In the genomic region with DNA sequence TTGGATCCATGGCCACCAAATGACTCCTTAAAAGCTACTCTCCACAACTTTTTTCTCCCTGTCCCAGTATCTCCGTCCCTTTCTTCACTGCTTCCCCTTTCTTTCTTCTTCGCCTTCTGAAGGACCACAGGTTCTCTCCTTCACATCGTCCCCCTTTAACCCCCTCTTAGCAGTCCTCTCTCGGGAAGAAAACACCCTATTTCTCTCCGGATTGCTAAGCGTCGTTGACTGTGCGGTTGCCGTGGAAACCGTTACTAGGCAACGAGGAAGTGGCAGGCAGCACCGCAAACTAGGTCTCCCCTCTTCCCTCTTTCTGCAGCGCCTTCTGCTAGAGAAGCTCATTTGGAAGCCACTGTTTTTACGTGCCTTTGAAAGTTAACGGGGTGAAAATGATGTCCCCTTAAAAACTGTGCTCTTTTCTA, we compare ENCODE assay signal across 8 cellular contexts.
DNase-seq lines count a peak whose midpoint lies in the region; ATAC-seq lines count a peak whose summit lies in the region.

ENKUR (minus strand) TSS at position 232 of the 422 bp plus-strand sequence; CDS start at position 10, 222 bp downstream.

- ATAC-seq in GM19328 (IDR thresholded peaks at IDR 0.05; ENCODE audit: unreplicated experiment) (peak; percentile 61), HG03457 (IDR thresholded peaks at IDR 0.05; ENCODE audit: unreplicated experiment) (peak; percentile 50)

- DNase-seq in AML-193 (lab: John Stamatoyannopoulos, UW) (peak; percentile 90 to 94), NCI-H510A treated with DMSO at 0.1 percent for 48 hours (lab: John Stamatoyannopoulos, UW) (peak; percentile 92), kidney tubule cell (ENCODE audit: low spot score) (peak; percentile 95)
- peak; percentile 94 to 96 for DNase-seq in activated CD4-positive, alpha-beta T cell treated with anti-CD3 and anti-CD28 coated beads for 4 hours
- peak; percentile 85 to 88 for DNase-seq in stimulated activated CD4-positive, alpha-beta T cell treated with anti-CD3 and anti-CD28 coated beads, Interleukin-15, amount 100 ng/mL, for 48 hours (ENCODE audit: low read depth in 2 of 2)

- peak within 1 kb of the TSS; percentile 91 for H3K27ac ChIP-seq in cingulate gyrus (ENCODE audit: low read depth, low read length)

Comparison
In these comparisons a context has a peak if more than half of its experiments do, and no peak if none do; other contexts are left out.
1. Peak in every context shown above with its lines: DNase-seq, ATAC-seq and H3K27ac ChIP-seq.